Comparison of ENCODE assay signal across 8 cellular contexts in the genomic region with DNA sequence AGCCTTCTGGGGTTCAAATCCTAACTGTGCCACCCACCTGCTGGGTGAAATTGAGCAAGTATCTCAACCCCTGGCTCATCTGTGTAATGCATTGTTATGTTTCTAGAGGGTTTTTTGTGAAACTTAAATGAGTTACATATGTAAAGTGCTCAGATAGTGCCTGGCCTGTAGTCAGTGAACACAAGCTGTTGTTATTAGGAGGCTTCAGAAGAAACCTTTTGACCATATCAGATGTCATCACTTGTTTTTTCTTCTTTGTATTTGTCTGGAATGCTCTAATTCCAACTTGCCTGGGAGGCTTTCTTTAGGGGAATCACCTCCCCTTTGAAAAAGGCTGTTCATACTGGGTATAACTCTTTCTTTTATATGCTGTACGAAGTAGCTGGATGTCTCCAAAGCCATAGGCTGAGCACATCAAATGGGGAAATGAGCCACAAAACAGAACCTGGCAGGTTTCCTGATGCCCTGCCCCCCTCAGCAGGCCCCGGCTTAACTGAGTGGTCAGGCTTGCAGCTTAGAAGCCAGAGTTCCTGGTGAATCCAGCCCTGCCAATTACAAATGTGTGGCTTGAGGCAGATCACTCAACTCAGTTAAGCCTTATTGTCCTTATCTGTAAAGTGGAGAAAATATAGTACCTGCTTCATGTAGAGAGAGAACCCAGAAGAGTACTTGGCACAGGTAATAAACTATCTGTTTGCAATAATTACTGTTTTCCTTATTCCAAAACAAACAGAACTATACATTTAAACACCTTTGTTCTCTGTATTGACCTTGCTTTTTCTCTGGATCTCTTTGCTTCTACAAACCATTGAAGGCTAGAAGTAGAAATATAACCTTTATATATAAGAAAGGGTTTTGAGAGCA.
DNase-seq lines count a peak whose midpoint lies in the region; ATAC-seq and TF ChIP-seq lines count a peak whose summit lies in the region.

No MANE protein-coding gene starts in this region.

- DNase-seq in G401 (ENCODE audit: low spot score) (peak; percentile 79), MM.1S (no peak), WTC11 (ENCODE audit: low spot score) (no peak), head of caudate nucleus (peak in 22 of 42 donors; percentile 21 to 80 (median 52)), iPS-NIHi11 (ENCODE audit: low spot score) (no peak), omental fat pad (ENCODE audit: low spot score) (no peak), uterus (no peak)

- H3K9ac ChIP-seq in MM.1S (ENCODE audit: low read length) = no peak overlapping the region
- peak overlapping the region in 1 of 3 donors; percentile 18 for H3K9ac ChIP-seq in skeletal muscle tissue (ENCODE audit: low read depth in 1 of 3, low read length in 3 of 3)

- H3K36me3 Mint-ChIP-seq in WTC11 = no peaks in the 10 kb centered on the region

- CTCF ChIA-PET in WTC11 (lab: Charles Lee) = no interaction called here

- H3K9me3 ChIP-seq in MM.1S (replicated peaks; ENCODE audit: insufficient read depth, low read length) = no peaks in the 10 kb centered on the region
- H3K9me3 ChIP-seq in skeletal muscle tissue (ENCODE audit: control insufficient read depth in 3 of 3, low read length in 3 of 3) = no peaks in the 10 kb centered on the region
- H3K9me3 ChIP-seq in uterus = no peaks in the 10 kb centered on the region

- H3K79me2 ChIP-seq in MM.1S (ENCODE audit: low read length) = peaks cover 64% of the 10 kb centered on the region

- H4K20me1 ChIP-seq in MM.1S (ENCODE audit: insufficient read depth, low read length) = no peaks in the 10 kb centered on the region

- in situ Hi-C loops in G401 (cut with HindIII; ENCODE audit: low sequenced_read_pairs) = no loop called here

- no peak overlapping the region for H3K27ac Mint-ChIP-seq in WTC11

- peak overlapping the region; percentile 70; the same call in 1 of the 2 replicates for H3K27ac ChIP-seq in MM.1S (ENCODE audit: low read length)
- H3K27ac ChIP-seq in skeletal muscle tissue (ENCODE audit: low read depth, low read length) = peak overlapping the region; percentile 32
- peak overlapping the region in 1 of 2 donors; percentile 14 for H3K27ac ChIP-seq in uterus

- intact Hi-C loops in head of caudate nucleus (cut with DNase I) = no loop called here
- intact Hi-C loops in uterus (cut with DNase I; ENCODE audit: low total_unique reads) = no loop called here

- TF ChIP-seq CTCF in MM.1S (IDR thresholded peaks at IDR 0.05; ENCODE audit: low read length) (no peak), WTC11 (IDR thresholded peaks at IDR 0.05) (no peak), omental fat pad (IDR thresholded peaks at IDR 0.05) (no peak), uterus (IDR thresholded peaks at IDR 0.05) (no peak)

- no peaks in the 10 kb centered on the region for H3K36me3 ChIP-seq in MM.1S (replicated peaks; ENCODE audit: insufficient read depth, low read length)
- H3K36me3 ChIP-seq in skeletal muscle tissue (ENCODE audit: control insufficient read depth in 3 of 3, insufficient read depth in 3 of 3, low read length in 3 of 3) = no peaks in the 10 kb centered on the region
- no peaks in the 10 kb centered on the region for H3K36me3 ChIP-seq in uterus

- peak overlapping the region; percentile 60; the same call in 1 of the 2 replicates for H3K4me2 ChIP-seq in MM.1S (ENCODE audit: low read depth, low read length)

- POLR2A ChIA-PET in WTC11 (lab: Charles Lee) = no interaction called here

- H3K4me3 Mint-ChIP-seq in WTC11 = no peak overlapping the region

- H3K27me3 ChIP-seq in MM.1S (replicated peaks; ENCODE audit: insufficient read depth, low read length) = no peaks in the 10 kb centered on the region
- H3K27me3 ChIP-seq in skeletal muscle tissue (ENCODE audit: control insufficient read depth in 3 of 3, insufficient read depth in 3 of 3, low read length in 3 of 3) = no peaks in the 10 kb centered on the region
- H3K27me3 ChIP-seq in uterus = no peaks in the 10 kb centered on the region

- H3K4me3 ChIP-seq in MM.1S (ENCODE audit: low read length) = no peak overlapping the region
- no peak overlapping the region for H3K4me3 ChIP-seq in skeletal muscle tissue (ENCODE audit: low read length in 3 of 3)
- H3K4me3 ChIP-seq in uterus = no peak overlapping the region

- ATAC-seq in WTC11 (peak; percentile 63), omental fat pad (ENCODE audit: low FRiP score) (no peak)

- peaks cover 44% of the 10 kb centered on the region for H3K4me1 ChIP-seq in MM.1S (ENCODE audit: low read length)
- peaks cover 45 to 55% (median 48%) of the 10 kb centered on the region in 3 donors for H3K4me1 ChIP-seq in skeletal muscle tissue (ENCODE audit: control insufficient read depth in 3 of 3, insufficient read depth in 3 of 3, low read length in 3 of 3)
- H3K4me1 ChIP-seq in uterus = peaks cover 0 to 4% of the 10 kb centered on the region in 2 donors

- H3K27me3 Mint-ChIP-seq in WTC11 (ENCODE audit: low read depth) = no peaks in the 10 kb centered on the region

- peaks cover 67% of the 10 kb centered on the region for H3K4me1 Mint-ChIP-seq in WTC11

- no peak for TF ChIP-seq POLR2A in uterus (IDR thresholded peaks at IDR 0.05)

- H2AFZ ChIP-seq in MM.1S (ENCODE audit: low read length) = no peak overlapping the region

- no peaks in the 10 kb centered on the region for H3K9me2 ChIP-seq in MM.1S (replicated peaks; ENCODE audit: insufficient read depth, low read length)

- no peaks in the 10 kb centered on the region for H3K9me3 Mint-ChIP-seq in WTC11

- peaks cover 28% of the 10 kb centered on the region for H3F3A ChIP-seq in MM.1S (ENCODE audit: insufficient read depth, low read length)

TF ChIP-seq in WTC11, 78 proteins besides CTCF, POLR2A, EP300 and RAD21:
- no peak for TF ChIP-seq RORB (CRISPR knock-in tag; IDR thresholded peaks at IDR 0.05)
- no peak for TF ChIP-seq IRF2 (CRISPR knock-in tag; IDR thresholded peaks at IDR 0.05; ENCODE audit: borderline replicate concordance, low read depth)
- no peak for TF ChIP-seq HMGA2 (CRISPR knock-in tag; IDR thresholded peaks at IDR 0.05)
- no peak for TF ChIP-seq NFE2L1 (CRISPR knock-in tag; IDR thresholded peaks at IDR 0.05)
- TF ChIP-seq GABPB1 (CRISPR knock-in tag; IDR thresholded peaks at IDR 0.05) = no peak
- TF ChIP-seq, protein P1, sequence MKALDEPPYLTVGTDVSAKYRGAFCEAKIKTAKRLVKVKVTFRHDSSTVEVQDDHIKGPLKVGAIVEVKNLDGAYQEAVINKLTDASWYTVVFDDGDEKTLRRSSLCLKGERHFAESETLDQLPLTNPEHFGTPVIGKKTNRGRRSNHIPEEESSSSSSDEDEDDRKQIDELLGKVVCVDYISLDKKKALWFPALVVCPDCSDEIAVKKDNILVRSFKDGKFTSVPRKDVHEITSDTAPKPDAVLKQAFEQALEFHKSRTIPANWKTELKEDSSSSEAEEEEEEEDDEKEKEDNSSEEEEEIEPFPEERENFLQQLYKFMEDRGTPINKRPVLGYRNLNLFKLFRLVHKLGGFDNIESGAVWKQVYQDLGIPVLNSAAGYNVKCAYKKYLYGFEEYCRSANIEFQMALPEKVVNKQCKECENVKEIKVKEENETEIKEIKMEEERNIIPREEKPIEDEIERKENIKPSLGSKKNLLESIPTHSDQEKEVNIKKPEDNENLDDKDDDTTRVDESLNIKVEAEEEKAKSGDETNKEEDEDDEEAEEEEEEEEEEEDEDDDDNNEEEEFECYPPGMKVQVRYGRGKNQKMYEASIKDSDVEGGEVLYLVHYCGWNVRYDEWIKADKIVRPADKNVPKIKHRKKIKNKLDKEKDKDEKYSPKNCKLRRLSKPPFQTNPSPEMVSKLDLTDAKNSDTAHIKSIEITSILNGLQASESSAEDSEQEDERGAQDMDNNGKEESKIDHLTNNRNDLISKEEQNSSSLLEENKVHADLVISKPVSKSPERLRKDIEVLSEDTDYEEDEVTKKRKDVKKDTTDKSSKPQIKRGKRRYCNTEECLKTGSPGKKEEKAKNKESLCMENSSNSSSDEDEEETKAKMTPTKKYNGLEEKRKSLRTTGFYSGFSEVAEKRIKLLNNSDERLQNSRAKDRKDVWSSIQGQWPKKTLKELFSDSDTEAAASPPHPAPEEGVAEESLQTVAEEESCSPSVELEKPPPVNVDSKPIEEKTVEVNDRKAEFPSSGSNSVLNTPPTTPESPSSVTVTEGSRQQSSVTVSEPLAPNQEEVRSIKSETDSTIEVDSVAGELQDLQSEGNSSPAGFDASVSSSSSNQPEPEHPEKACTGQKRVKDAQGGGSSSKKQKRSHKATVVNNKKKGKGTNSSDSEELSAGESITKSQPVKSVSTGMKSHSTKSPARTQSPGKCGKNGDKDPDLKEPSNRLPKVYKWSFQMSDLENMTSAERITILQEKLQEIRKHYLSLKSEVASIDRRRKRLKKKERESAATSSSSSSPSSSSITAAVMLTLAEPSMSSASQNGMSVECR (CRISPR knock-in tag; IDR thresholded peaks at IDR 0.05; ENCODE audit: borderline replicate concordance) = no peak
- no peak for TF ChIP-seq NR1H2 (CRISPR knock-in tag; IDR thresholded peaks at IDR 0.05)
- no peak for TF ChIP-seq JAZF1 (CRISPR knock-in tag; IDR thresholded peaks at IDR 0.05)
- no peak for TF ChIP-seq ZNF317 (CRISPR knock-in tag; IDR thresholded peaks at IDR 0.05; ENCODE audit: borderline replicate concordance, low read depth)
- TF ChIP-seq FOXP1 (CRISPR knock-in tag; IDR thresholded peaks at IDR 0.05; ENCODE audit: borderline replicate concordance) = no peak
- no peak for TF ChIP-seq SP1 (CRISPR knock-in tag; conservative IDR thresholded peaks at IDR 0.05)
- no peak for TF ChIP-seq SMAD4 (CRISPR knock-in tag; IDR thresholded peaks at IDR 0.05)
- TF ChIP-seq NR3C1 (CRISPR knock-in tag; conservative IDR thresholded peaks at IDR 0.05; ENCODE audit: low read depth) = no peak
- no peak for TF ChIP-seq PRRX2 (CRISPR knock-in tag; IDR thresholded peaks at IDR 0.05)

Comparison
In these comparisons a context has a peak if more than half of its experiments do, and no peak if none do; other contexts are left out.
1. DNase-seq: peak in G401 (single experiment) and head of caudate nucleus (22 of 42); none in MM.1S (single experiment), WTC11 (single experiment), iPS-NIHi11 (single experiment), omental fat pad (single experiment) and uterus (0 of 2).